ENCODE assay signal across 8 cellular contexts in genomic region chr11:75532200-75532972, GRCh38. TPM values are rescaled to one million over a fixed set of nuclear protein-coding genes. Genes with fewer than 3 reads are reported as not detected.
DNase-seq lines count a peak whose midpoint lies in the region; ATAC-seq and TF ChIP-seq lines count a peak whose summit lies in the region.

No MANE protein-coding gene starts in this region.

- no peaks in the 10 kb centered on the region for H3K27me3 ChIP-seq in GM23248 (replicated peaks; ENCODE audit: insufficient read depth)
- H3K27me3 ChIP-seq in breast epithelium = no peaks in the 10 kb centered on the region

- no peak overlapping the region for H3K9ac ChIP-seq in GM23248

- no peaks in the 10 kb centered on the region for H3K36me3 ChIP-seq in GM23248 (ENCODE audit: low read depth)
- no peaks in the 10 kb centered on the region for H3K36me3 ChIP-seq in breast epithelium

- no peak overlapping the region for H3K4me3 ChIP-seq in GM23248
- H3K4me3 ChIP-seq in breast epithelium = no peak overlapping the region

- TF ChIP-seq CTCF in VCaP (conservative IDR thresholded peaks at IDR 0.05) (peak; percentile 93), breast epithelium (IDR thresholded peaks at IDR 0.05) (peak; percentile 84 to 96 (median 94))

- H3K79me2 ChIP-seq in GM23248 (ENCODE audit: insufficient read depth) = no peaks in the 10 kb centered on the region

- H3K4me2 ChIP-seq in GM23248 (ENCODE audit: unreplicated experiment) = no peak overlapping the region

- H3F3A ChIP-seq in GM23248 (ENCODE audit: insufficient read depth) = no peaks in the 10 kb centered on the region

- no peak overlapping the region for H2AFZ ChIP-seq in GM23248

- ATAC-seq in HG03521 (IDR thresholded peaks at IDR 0.05; ENCODE audit: unreplicated experiment) = no peak

- in situ Hi-C loops in GM23248 (cut with MboI) = loop anchor here (5.0 to 10.0 kb wide), 2 partner anchors 85 to 258 kb away; no protein-coding TSS in a partner anchor

- H3K9me2 ChIP-seq in GM23248 (ENCODE audit: insufficient read depth) = no peaks in the 10 kb centered on the region

- WGBS in GM23248 (ENCODE audit: low coverage in 1 of 2, low lambda C conversion rate in 2 of 2, missing lambda C conversion rate in 2 of 2), 2 experiments = 35 to 44% methylated on average over 7 of the region's 7 CpGs

- DNase-seq in AG08395 (ENCODE audit: low spot score) = peak; percentile 75
- peak; percentile 68 for DNase-seq in GM23248
- DNase-seq in NCI-H2196 treated with DMSO at 0.1 percent for 48 hours (lab: John Stamatoyannopoulos, UW; ENCODE audit: unreplicated experiment) = peak; percentile 29
- DNase-seq in breast epithelium (ENCODE audit: low spot score in 2 of 2) = peak; percentile 41 to 64
- DNase-seq in islet precursor cell = peak; percentile 82
- peak; percentile 71 for DNase-seq in stimulated activated CD4-positive, alpha-beta T cell treated with anti-CD3 and anti-CD28 coated beads, Interleukin-2, amount 100 ng/mL, for 4 hours (ENCODE audit: low read depth)

- H3K4me1 ChIP-seq in GM23248 (ENCODE audit: insufficient read depth) (0 out of 2 replicates have a peak, but pooled peaks cover 3% of the 10 kb centered on the region), breast epithelium (no peaks in the 10 kb centered on the region)

- intact Hi-C loops in breast epithelium (cut with DNase I; ENCODE audit: low total_unique reads) = loop anchor here (1.0 to 5.0 kb wide), 2 partner anchors 22 to 145 kb away; no protein-coding TSS in a partner anchor

- H3K9me3 ChIP-seq in GM23248 (ENCODE audit: low read depth) (no peaks in the 10 kb centered on the region), breast epithelium (no peaks in the 10 kb centered on the region)

- H4K20me1 ChIP-seq in GM23248 (ENCODE audit: insufficient read depth) = no peaks in the 10 kb centered on the region

- H3K27ac ChIP-seq in GM23248 = no peak overlapping the region
- no peak overlapping the region for H3K27ac ChIP-seq in VCaP
- no peak overlapping the region for H3K27ac ChIP-seq in breast epithelium

- TF ChIP-seq POLR2A in breast epithelium (IDR thresholded peaks at IDR 0.05) = no peak

RNA-seq across cellular contexts. Expression of gene GDPD5, which starts 6.6 kb away (rescaled TPM):
- 7.0 and 10.7 TPM in 2 replicates for total RNA-seq in GM23248 (2014; rRNA removed; shearing (Covaris generic))
- 3.4 and 5.6 TPM in 2 replicates for polyA plus RNA-seq in GM23248 (2016; fragmentation: Nextera tagmentation; extraction: Ambion mirVana)
- total RNA-seq in breast epithelium = 10 to 100 TPM; 10.5 to 25.9 (median 14.8) TPM

RNA-seq across cellular contexts. Expression of gene SERPINH1, which starts 29.7 kb away (rescaled TPM):
- 1,790 and 1,872 TPM in 2 replicates for total RNA-seq in GM23248 (2014; rRNA removed; shearing (Covaris generic))
- polyA plus RNA-seq in GM23248 (2016; fragmentation: Nextera tagmentation; extraction: Ambion mirVana) = 520 and 559 TPM in 2 replicates
- 100 to 1,000 TPM; 168 to 264 (median 259) TPM for total RNA-seq in breast epithelium

Comparison
In these comparisons a context has a peak if more than half of its experiments do, and no peak if none do; other contexts are left out.
1. DNase-seq: peak in every context shown above with its lines; median percentile 82 in islet precursor cell; 75 in AG08395; 71 in stimulated activated CD4-positive, alpha-beta T cell treated with anti-CD3 and anti-CD28 coated beads, Interleukin-2, amount 100 ng/mL, for 4 hours; 68 in GM23248; 52 in breast epithelium; 29 in NCI-H2196 treated with DMSO at 0.1 percent for 48 hours.